In the genomic region with DNA sequence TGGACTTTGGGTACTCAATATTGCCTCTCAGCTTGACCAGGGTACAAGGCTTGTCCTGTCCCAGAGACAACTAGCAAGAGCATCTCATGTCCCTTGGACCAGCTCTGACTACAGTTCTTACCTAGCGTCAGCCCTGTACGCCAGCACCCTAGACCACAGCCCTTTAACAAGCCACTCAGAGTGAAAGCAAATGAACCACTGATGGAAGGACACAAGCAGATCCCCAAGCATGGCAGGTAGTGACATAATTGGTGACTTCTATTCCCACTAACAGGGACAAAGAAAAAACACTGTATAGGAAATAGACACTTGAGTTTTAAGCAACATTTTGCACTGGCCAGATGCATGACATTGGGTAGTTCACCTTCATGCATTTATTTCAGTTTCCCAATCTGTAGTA, we compare ENCODE assay signal across 18 cellular contexts. TPM values are rescaled to one million over a fixed set of nuclear protein-coding genes. Genes with fewer than 3 reads are reported as not detected.
DNase-seq lines count a peak whose midpoint lies in the region; ATAC-seq and TF ChIP-seq lines count a peak whose summit lies in the region.
"Had no signal": no experiment of that assay in that cellular context is flagged by ENCODE, and none has a peak within 500 bp of the region (broad histone marks: within the 10 kb centered on the region; RNA-seq: fewer than 3 reads in every experiment).

No MANE protein-coding gene starts in this region.

- H3K4me3 Mint-ChIP-seq in osteocyte (ENCODE audit: unreplicated experiment), result no peak overlapping the region
- H3K4me3 Mint-ChIP-seq: activated T-cell treated with anti-CD3 and anti-CD28 coated beads, Interleukin-2, amount 50 U/mL, for 4 hours; B cell; neural crest cell had no signal

- H3K36me3 ChIP-seq in suprapubic skin, result no peaks in the 10 kb centered on the region
- H3K36me3 ChIP-seq: ascending aorta had no signal

- TF ChIP-seq POLR2A in suprapubic skin (IDR thresholded peaks at IDR 0.05), result no peak

- no peak for TF ChIP-seq EP300 in suprapubic skin (IDR thresholded peaks at IDR 0.05)

- no peaks in the 10 kb centered on the region for H3K9me3 ChIP-seq in suprapubic skin
- H3K9me3 ChIP-seq: ascending aorta had no signal

- no peaks in the 10 kb centered on the region for H3K27me3 ChIP-seq in suprapubic skin
- H3K27me3 ChIP-seq: ascending aorta had no signal

- H3K27ac Mint-ChIP-seq in osteocyte (ENCODE audit: unreplicated experiment), result no peak overlapping the region
- H3K27ac Mint-ChIP-seq: B cell had no signal

- no peak overlapping the region for H3K4me3 ChIP-seq in suprapubic skin
- H3K4me3 ChIP-seq: ascending aorta had no signal

- H3K36me3 Mint-ChIP-seq in osteocyte (ENCODE audit: unreplicated experiment), result no peaks in the 10 kb centered on the region

- H3K27me3 Mint-ChIP-seq in osteocyte (ENCODE audit: unreplicated experiment), result no peaks in the 10 kb centered on the region

- TF ChIP-seq CTCF in suprapubic skin (IDR thresholded peaks at IDR 0.05), result no peak
- TF ChIP-seq CTCF in osteocyte (IDR thresholded peaks at IDR 0.05), result no peak

- no peaks in the 10 kb centered on the region for H3K4me1 ChIP-seq in suprapubic skin
- H3K4me1 ChIP-seq: ascending aorta had no signal

- H3K4me1 Mint-ChIP-seq in osteocyte (ENCODE audit: unreplicated experiment), result peaks cover 4% of the 10 kb centered on the region

- WGBS in suprapubic skin, result 78% methylated on average over 2 of the region's 2 CpGs

- H3K27ac ChIP-seq in suprapubic skin, result no peak overlapping the region
- H3K27ac ChIP-seq: ascending aorta had no signal

- ATAC-seq in GM18858 (IDR thresholded peaks at IDR 0.05; ENCODE audit: unreplicated experiment) (peak; percentile 75), GM19468 (IDR thresholded peaks at IDR 0.05; ENCODE audit: extremely low read depth, unreplicated experiment) (peak; percentile 49), HG02885 (IDR thresholded peaks at IDR 0.05; ENCODE audit: poor library complexity, unreplicated experiment) (peak; percentile 91), HG03565 (IDR thresholded peaks at IDR 0.05; ENCODE audit: unreplicated experiment) (peak; percentile 74)
- ATAC-seq: activated CD4-positive, CD25-positive, alpha-beta regulatory T cell treated with anti-CD3 and anti-CD28 coated beads, Interleukin-2, amount 50 U/mL, for 24 hours; activated T-cell treated with anti-CD3 and anti-CD28 coated beads, Interleukin-2, amount 50 U/mL, for 4 hours; right cardiac atrium had no signal

- DNase-seq in suprapubic skin (ENCODE audit: low spot score in 2 of 2) (no peak), midbrain (lab: John Stamatoyannopoulos, UW) (no peak), osteocyte (ENCODE audit: extremely low spot score, unreplicated experiment) (no peak), AG08396 (ENCODE audit: low spot score) (no peak)
- DNase-seq: activated T-cell treated with anti-CD3 and anti-CD28 coated beads, Interleukin-2, amount 50 U/mL, for 4 hours; DMS153; KG1; NCI-H1694; right cardiac atrium; stimulated activated CD4-positive, alpha-beta T cell treated with anti-CD3 and anti-CD28 coated beads, Interleukin-2, amount 100 ng/mL, for 48 hours had no signal

- no peaks in the 10 kb centered on the region for H3K9me3 Mint-ChIP-seq in osteocyte (ENCODE audit: unreplicated experiment)
- H3K9me3 Mint-ChIP-seq: activated T-cell treated with anti-CD3 and anti-CD28 coated beads, Interleukin-2, amount 50 U/mL, for 4 hours; neural crest cell had no signal

RNA-seq across cellular contexts. Expression of gene LRCH1, which starts 8.8 kb away (rescaled TPM):
- 10 to 100 TPM; 29.1 to 44.7 (median 34.9) TPM for total RNA-seq in suprapubic skin
- total RNA-seq in osteocyte, result 13.9 and 14.6 TPM in 2 replicates
